ENCODE assay signal across 8 cellular contexts in genomic region chr13:76473552-76474134, GRCh38.
DNase-seq lines count a peak whose midpoint lies in the region; ATAC-seq and TF ChIP-seq lines count a peak whose summit lies in the region.

No MANE protein-coding gene starts in this region.

- no peaks in the 10 kb centered on the region for H3K9me3 ChIP-seq in ascending aorta

- TF ChIP-seq CTCF in ascending aorta (IDR thresholded peaks at IDR 0.05): peak; percentile 69 to 78 (median 77)

- no peaks in the 10 kb centered on the region for H3K27me3 ChIP-seq in ascending aorta

- H3K36me3 ChIP-seq in ascending aorta: no peaks in the 10 kb centered on the region

- no peaks in the 10 kb centered on the region for H3K4me1 ChIP-seq in ascending aorta

- no peak overlapping the region for H3K4me3 ChIP-seq in ascending aorta
- H3K4me3 ChIP-seq in skeletal muscle cell (ENCODE audit: low read depth, low read length): no peak overlapping the region

- DNase-seq in NCI-H510A treated with DMSO at 0.1 percent for 48 hours (lab: John Stamatoyannopoulos, UW): peak; percentile 7
- no peak for DNase-seq in NCI-H510A (lab: John Stamatoyannopoulos, UW)
- DNase-seq in NCI-H128 (lab: John Stamatoyannopoulos, UW; ENCODE audit: unreplicated experiment): peak; percentile 40
- DNase-seq in T-helper 2 cell: peak; percentile 12 to 69 (median 44)
- DNase-seq in ascending aorta (ENCODE audit: low spot score in 2 of 2): peak in 1 of 2 donors; percentile 87
- DNase-seq in hepatic stellate cell (ENCODE audit: low spot score): peak; percentile 26
- peak; percentile 19 for DNase-seq in skeletal muscle cell (ENCODE audit: low read depth)

- peak; percentile 100 for ATAC-seq in HG02798 (IDR thresholded peaks at IDR 0.05; ENCODE audit: poor library complexity, unreplicated experiment)

- intact Hi-C loops in ascending aorta (cut with DNase I): loop anchor here (1.0 to 5.0 kb wide), 5 partner anchors 414 to 776 kb away; partner anchors contain the start of gene KCTD12

- H3K27ac ChIP-seq in ascending aorta: no peak overlapping the region
